1 cellular context compared by ENCODE assay signal in genomic region chr11:102006835-102007566, GRCh38.
TF ChIP-seq lines count a peak whose summit lies in the region.

No MANE protein-coding gene starts in this region.

TF ChIP-seq in HepG2, 621 proteins besides CTCF, POLR2A, EP300 and RAD21 (continued from another document):
- TF ChIP-seq, protein P1, sequence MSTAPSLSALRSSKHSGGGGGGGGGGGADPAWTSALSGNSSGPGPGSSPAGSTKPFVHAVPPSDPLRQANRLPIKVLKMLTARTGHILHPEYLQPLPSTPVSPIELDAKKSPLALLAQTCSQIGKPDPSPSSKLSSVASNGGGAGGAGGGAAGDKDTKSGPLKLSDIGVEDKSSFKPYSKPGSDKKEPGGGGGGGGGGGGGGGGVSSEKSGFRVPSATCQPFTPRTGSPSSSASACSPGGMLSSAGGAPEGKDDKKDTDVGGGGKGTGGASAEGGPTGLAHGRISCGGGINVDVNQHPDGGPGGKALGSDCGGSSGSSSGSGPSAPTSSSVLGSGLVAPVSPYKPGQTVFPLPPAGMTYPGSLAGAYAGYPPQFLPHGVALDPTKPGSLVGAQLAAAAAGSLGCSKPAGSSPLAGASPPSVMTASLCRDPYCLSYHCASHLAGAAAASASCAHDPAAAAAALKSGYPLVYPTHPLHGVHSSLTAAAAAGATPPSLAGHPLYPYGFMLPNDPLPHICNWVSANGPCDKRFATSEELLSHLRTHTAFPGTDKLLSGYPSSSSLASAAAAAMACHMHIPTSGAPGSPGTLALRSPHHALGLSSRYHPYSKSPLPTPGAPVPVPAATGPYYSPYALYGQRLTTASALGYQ (CRISPR knock-in tag; IDR thresholded peaks at IDR 0.05): peak; percentile 70
- no peak for TF ChIP-seq ZNF605 (CRISPR knock-in tag; IDR thresholded peaks at IDR 0.05)
- TF ChIP-seq RFX5 (IDR thresholded peaks at IDR 0.05; ENCODE audit: low read depth, low read length): no peak
- peak; percentile 69; the same call in 1 of the 2 replicates for TF ChIP-seq SIX1 (CRISPR knock-in tag; IDR thresholded peaks at IDR 0.05; ENCODE audit: borderline replicate concordance)
- TF ChIP-seq DR1 (CRISPR knock-in tag; IDR thresholded peaks at IDR 0.05): no peak
- no peak for TF ChIP-seq ZNF333 (CRISPR knock-in tag; IDR thresholded peaks at IDR 0.05; ENCODE audit: borderline replicate concordance)
- TF ChIP-seq RCOR2 (CRISPR knock-in tag; IDR thresholded peaks at IDR 0.05): peak; percentile 86
- no peak for TF ChIP-seq ZNF136 (CRISPR knock-in tag; IDR thresholded peaks at IDR 0.05; ENCODE audit: low read depth)
- no peak for TF ChIP-seq SMARCC2 (IDR thresholded peaks at IDR 0.05)
- TF ChIP-seq RERE (CRISPR knock-in tag; IDR thresholded peaks at IDR 0.05; ENCODE audit: low read depth): peak; percentile 87
- peak; percentile 88 for TF ChIP-seq FOXP4 (CRISPR knock-in tag; IDR thresholded peaks at IDR 0.05)
- peak; percentile 62; the same call in 1 of the 2 replicates for TF ChIP-seq NFKBIZ (CRISPR knock-in tag; IDR thresholded peaks at IDR 0.05)
- peak; percentile 77; the same call in 1 of the 2 replicates for TF ChIP-seq MIER3 (CRISPR knock-in tag; IDR thresholded peaks at IDR 0.05; ENCODE audit: borderline replicate concordance)
- peak; percentile 55; the same call in 1 of the 2 replicates for TF ChIP-seq ONECUT2 (CRISPR knock-in tag; IDR thresholded peaks at IDR 0.05)
- peak; percentile 59; the same call in 1 of the 2 replicates for TF ChIP-seq CBFB (CRISPR knock-in tag; IDR thresholded peaks at IDR 0.05)
- peak; percentile 67; the same call in 1 of the 2 replicates for TF ChIP-seq ZNF280D (CRISPR knock-in tag; IDR thresholded peaks at IDR 0.05)
- TF ChIP-seq ZNF614 (CRISPR knock-in tag; IDR thresholded peaks at IDR 0.05; ENCODE audit: borderline replicate concordance): peak; percentile 84
- no peak for TF ChIP-seq MYPOP (CRISPR knock-in tag; IDR thresholded peaks at IDR 0.05)
- 0 out of 2 replicates have a peak, but pooled peaks have one; percentile 55 for TF ChIP-seq ZNF205 (CRISPR knock-in tag; IDR thresholded peaks at IDR 0.05)
